9 cellular contexts compared by ENCODE assay signal in the genomic region with DNA sequence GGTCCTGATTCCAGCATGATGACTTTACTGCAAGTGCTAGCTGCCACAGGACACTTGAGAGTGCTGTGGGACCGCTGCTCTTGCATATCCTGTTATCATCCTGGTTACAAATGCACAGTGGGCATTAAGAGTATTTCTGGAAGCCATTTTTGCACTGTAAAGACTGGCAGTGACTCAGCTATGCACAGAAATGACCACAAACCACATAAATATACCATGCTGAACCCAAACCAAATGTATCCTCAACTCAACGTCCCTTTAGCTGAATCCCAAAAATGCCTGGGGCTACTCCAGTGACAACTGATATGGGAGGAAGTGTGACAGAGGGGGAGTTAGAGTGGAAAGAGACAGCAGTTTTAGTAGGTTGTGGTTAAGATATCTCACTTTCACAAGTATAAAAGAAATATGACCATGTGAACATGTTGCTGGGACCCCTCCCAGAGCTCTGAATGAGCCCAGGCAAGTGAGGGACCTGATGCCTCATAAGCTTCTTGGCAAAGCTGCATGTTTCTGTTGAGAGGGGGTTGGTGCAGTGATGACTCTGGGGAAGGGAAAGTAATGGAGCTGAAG. TPM values are rescaled to one million over a fixed set of nuclear protein-coding genes. Genes with fewer than 3 reads are reported as not detected.
DNase-seq lines count a peak whose midpoint lies in the region; ATAC-seq and TF ChIP-seq lines count a peak whose summit lies in the region.
"Had no signal": no experiment of that assay in that cellular context is flagged by ENCODE, and none has a peak within 500 bp of the region (broad histone marks: within the 10 kb centered on the region; RNA-seq: fewer than 3 reads in every experiment).

No MANE protein-coding gene starts in this region.

- DNase-seq in activated T-cell treated with anti-CD3 and anti-CD28 coated beads for 48 hours (ENCODE audit: low read depth): peak; percentile 2
- no peak for DNase-seq in activated T-cell treated with anti-CD3 and anti-CD28 coated beads for 4 hours
- DNase-seq in NOMO-1 treated with dmso at 0.1 percent for 144 hours (lab: John Stamatoyannopoulos, UW; ENCODE audit: unreplicated experiment): no peak
- no peak for DNase-seq in heart right ventricle
- no peak for DNase-seq in mucosa of gallbladder (ENCODE audit: low spot score)

- ATAC-seq in HG02981 (IDR thresholded peaks at IDR 0.05; ENCODE audit: unreplicated experiment) (peak; percentile 54), heart right ventricle (no peak)
- peak; percentile 20 for ATAC-seq in stimulated activated memory B cell treated with anti-CD40 and anti-IgM and Interleukin-4, amounts not matched to agents 10 μg/mL and 1 μg/mL and 100 μg/mL, for 72 hours

- peaks cover 33% of the 10 kb centered on the region for H3K36me3 Mint-ChIP-seq in T-helper 1 cell treated with Interleukin-12 subunit alpha and Interleukin-12 subunit beta and Interleukin-4 antibody, amounts not matched to agents 30 μg/mL and 1 μg/mL, for 36 hours (ENCODE audit: low read depth)
- H3K36me3 Mint-ChIP-seq in stimulated activated memory B cell treated with anti-CD40 and anti-IgM and Interleukin-4, amounts not matched to agents 10 μg/mL and 1 μg/mL and 100 μg/mL, for 72 hours: peaks cover 65% of the 10 kb centered on the region

- H3K4me3 Mint-ChIP-seq in T-helper 1 cell treated with Interleukin-12 subunit alpha and Interleukin-12 subunit beta and Interleukin-4 antibody, amounts not matched to agents 30 μg/mL and 1 μg/mL, for 36 hours: no peak overlapping the region
- H3K4me3 Mint-ChIP-seq in stimulated activated memory B cell treated with anti-CD40 and anti-IgM and Interleukin-4, amounts not matched to agents 10 μg/mL and 1 μg/mL and 100 μg/mL, for 72 hours: no peak overlapping the region
- H3K4me3 Mint-ChIP-seq: natural killer cell treated with Interleukin-12 subunit alpha and Interleukin-12 subunit beta and Interleukin-15 and Interleukin-18, amount 100 ng/mL, for 72 hours had no signal

- no peaks in the 10 kb centered on the region for H3K9me3 ChIP-seq in heart right ventricle

- TF ChIP-seq CTCF in heart right ventricle (IDR thresholded peaks at IDR 0.05): no peak

- H3K36me3 ChIP-seq in heart right ventricle: peaks cover 0 to 34% (median 0%) of the 10 kb centered on the region in 9 donors

- WGBS in heart right ventricle, 2 donors: 75 to 83% methylated on average over 2 of the region's 2 CpGs

- intact Hi-C loops in heart right ventricle (cut with DNase I): no loop called here

- no peaks in the 10 kb centered on the region for H3K27me3 Mint-ChIP-seq in T-helper 1 cell treated with Interleukin-12 subunit alpha and Interleukin-12 subunit beta and Interleukin-4 antibody, amounts not matched to agents 30 μg/mL and 1 μg/mL, for 36 hours (ENCODE audit: low read depth)
- H3K27me3 Mint-ChIP-seq in stimulated activated memory B cell treated with anti-CD40 and anti-IgM and Interleukin-4, amounts not matched to agents 10 μg/mL and 1 μg/mL and 100 μg/mL, for 72 hours: no peaks in the 10 kb centered on the region
- H3K27me3 Mint-ChIP-seq: natural killer cell treated with Interleukin-12 subunit alpha and Interleukin-12 subunit beta and Interleukin-15 and Interleukin-18, amount 100 ng/mL, for 72 hours had no signal

- H3K27me3 ChIP-seq in heart right ventricle: no peaks in the 10 kb centered on the region

- peaks cover 0 to 14% (median 0%) of the 10 kb centered on the region in 9 donors for H3K4me1 ChIP-seq in heart right ventricle

- H3K4me3 ChIP-seq in heart right ventricle: no peak overlapping the region

- H3K27ac ChIP-seq in heart right ventricle: no peak overlapping the region

- H3K27ac Mint-ChIP-seq in T-helper 1 cell treated with Interleukin-12 subunit alpha and Interleukin-12 subunit beta and Interleukin-4 antibody, amounts not matched to agents 30 μg/mL and 1 μg/mL, for 36 hours: peak overlapping the region; percentile 23
- peak overlapping the region; percentile 17 for H3K27ac Mint-ChIP-seq in stimulated activated memory B cell treated with anti-CD40 and anti-IgM and Interleukin-4, amounts not matched to agents 10 μg/mL and 1 μg/mL and 100 μg/mL, for 72 hours
- H3K27ac Mint-ChIP-seq: natural killer cell treated with Interleukin-12 subunit alpha and Interleukin-12 subunit beta and Interleukin-15 and Interleukin-18, amount 100 ng/mL, for 72 hours had no signal

- peaks cover 4% of the 10 kb centered on the region for H3K4me1 Mint-ChIP-seq in T-helper 1 cell treated with Interleukin-12 subunit alpha and Interleukin-12 subunit beta and Interleukin-4 antibody, amounts not matched to agents 30 μg/mL and 1 μg/mL, for 36 hours (ENCODE audit: low read depth)
- peaks cover 48% of the 10 kb centered on the region for H3K4me1 Mint-ChIP-seq in stimulated activated memory B cell treated with anti-CD40 and anti-IgM and Interleukin-4, amounts not matched to agents 10 μg/mL and 1 μg/mL and 100 μg/mL, for 72 hours

- H3K9me3 Mint-ChIP-seq in T-helper 1 cell treated with Interleukin-12 subunit alpha and Interleukin-12 subunit beta and Interleukin-4 antibody, amounts not matched to agents 30 μg/mL and 1 μg/mL, for 36 hours: no peaks in the 10 kb centered on the region
- H3K9me3 Mint-ChIP-seq in stimulated activated memory B cell treated with anti-CD40 and anti-IgM and Interleukin-4, amounts not matched to agents 10 μg/mL and 1 μg/mL and 100 μg/mL, for 72 hours: peaks cover 2% of the 10 kb centered on the region
- H3K9me3 Mint-ChIP-seq: natural killer cell treated with Interleukin-12 subunit alpha and Interleukin-12 subunit beta and Interleukin-15 and Interleukin-18, amount 100 ng/mL, for 72 hours had no signal

RNA-seq across cellular contexts. Expression of gene RHBDD1, which starts 37.3 kb away (rescaled TPM):
- 10 to 100 TPM; 28.3 to 57.1 (median 39.1) TPM for total RNA-seq in heart right ventricle
- polyA plus RNA-seq in heart right ventricle: 1 to 10 TPM; 4.5 to 7.0 TPM
- total RNA-seq in mucosa of gallbladder: 36.7 TPM

Comparison
In these comparisons a context has a peak if more than half of its experiments do, and no peak if none do; other contexts are left out.
1. ATAC-seq: peak in HG02981 (single experiment) and stimulated activated memory B cell treated with anti-CD40 and anti-IgM and Interleukin-4, amounts not matched to agents 10 μg/mL and 1 μg/mL and 100 μg/mL, for 72 hours (single experiment); none in heart right ventricle (0 of 8).